In the genomic region with DNA sequence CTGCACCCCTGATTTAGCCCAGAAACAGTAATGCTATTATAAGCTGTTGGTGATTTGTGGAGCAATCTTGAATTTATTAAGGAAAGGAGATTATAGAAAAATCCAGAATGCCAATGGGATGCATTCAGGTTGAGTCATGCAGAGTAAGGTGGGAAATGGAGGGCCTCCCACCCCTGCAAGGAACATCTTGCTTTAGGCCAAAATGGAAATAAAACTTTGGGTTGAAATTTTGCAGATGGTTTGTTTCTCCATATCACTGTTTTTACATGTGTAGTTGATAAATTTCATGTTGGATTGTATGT, we compare ENCODE assay signal across 11 cellular contexts.
DNase-seq lines count a peak whose midpoint lies in the region; ATAC-seq and TF ChIP-seq lines count a peak whose summit lies in the region.
"Had no signal": no experiment of that assay in that cellular context is flagged by ENCODE, and none has a peak within 500 bp of the region (broad histone marks: within the 10 kb centered on the region; RNA-seq: fewer than 3 reads in every experiment).

No MANE protein-coding gene starts in this region.

- TF ChIP-seq CTCF in RWPE2 (IDR thresholded peaks at IDR 0.05; ENCODE audit: poor library complexity, severe bottlenecking) (no peak), esophagus muscularis mucosa (IDR thresholded peaks at IDR 0.05) (no peak)
- TF ChIP-seq CTCF in CD4-positive, alpha-beta T cell (IDR thresholded peaks at IDR 0.05): no peak

- CTCF ChIA-PET in CD4-positive, alpha-beta T cell (lab: Charles Lee): interaction anchor here (1.5 kb wide), 1 partner anchor 275 kb away, joined by 3 read pairs; no protein-coding TSS in a partner anchor

- no peaks in the 10 kb centered on the region for H3K27me3 Mint-ChIP-seq in CD4-positive, alpha-beta T cell

- peaks cover 21% of the 10 kb centered on the region for H3K4me1 Mint-ChIP-seq in CD4-positive, alpha-beta T cell (ENCODE audit: low read depth)

- DNase-seq in GM23248 (no peak), RWPE2 (ENCODE audit: low spot score) (no peak), esophagus muscularis mucosa (ENCODE audit: extremely low spot score) (no peak), T-helper 1 cell (no peak), AG08396 (ENCODE audit: low spot score) (no peak)
- DNase-seq in CD4-positive, alpha-beta T cell: no peak
- DNase-seq: Caco-2, left lung, NCI-H1436 treated with DMSO at 0.1 percent for 48 hours had no signal

- no peaks in the 10 kb centered on the region for H3K9me2 ChIP-seq in GM23248 (ENCODE audit: insufficient read depth)

- H3K79me2 ChIP-seq in GM23248 (ENCODE audit: insufficient read depth): no peaks in the 10 kb centered on the region

- no peak overlapping the region for H3K4me3 Mint-ChIP-seq in CD4-positive, alpha-beta T cell

- POLR2A ChIA-PET in CD4-positive, alpha-beta T cell (lab: Charles Lee): interaction anchor here (2.0 to 3.6 kb wide), 2 partner anchors 17 to 336 kb away, joined by 8 to 15 read pairs; no protein-coding TSS in a partner anchor

- H3K9me3 Mint-ChIP-seq in CD4-positive, alpha-beta T cell: no peaks in the 10 kb centered on the region

- H3F3A ChIP-seq in GM23248 (ENCODE audit: insufficient read depth): peaks cover 40% of the 10 kb centered on the region

- no peaks in the 10 kb centered on the region for H3K36me3 ChIP-seq in GM23248 (ENCODE audit: low read depth)
- H3K36me3 ChIP-seq in RWPE2 (ENCODE audit: low read depth): no peaks in the 10 kb centered on the region
- H3K36me3 ChIP-seq in esophagus muscularis mucosa: no peaks in the 10 kb centered on the region
- no peaks in the 10 kb centered on the region for H3K36me3 ChIP-seq in skeletal muscle satellite cell (ENCODE audit: insufficient read depth, low read length)
- H3K36me3 ChIP-seq: left lung had no signal

- no peak overlapping the region for H3K27ac Mint-ChIP-seq in CD4-positive, alpha-beta T cell

- H3K9ac ChIP-seq in GM23248 (peak overlapping the region; percentile 83), skeletal muscle satellite cell (ENCODE audit: low read depth, low read length) (peak overlapping the region; percentile 91)

- H3K27ac ChIP-seq in GM23248 (peak overlapping the region; percentile 98), RWPE2 (ENCODE audit: poor library complexity, severe bottlenecking) (peak overlapping the region; percentile 36), esophagus muscularis mucosa (replicated peaks in 1 of 4) (peak overlapping the region; percentile 83 to 85 (median 84))
- no peak overlapping the region for H3K27ac ChIP-seq in CD4-positive, alpha-beta T cell (ENCODE audit: low read depth, low read length)

- TF ChIP-seq EP300 in esophagus muscularis mucosa (IDR thresholded peaks at IDR 0.05): no peak

- no peak for TF ChIP-seq POLR2A in esophagus muscularis mucosa (IDR thresholded peaks at IDR 0.05; ENCODE audit: low read depth)

- no peaks in the 10 kb centered on the region for H3K9me3 ChIP-seq in GM23248 (ENCODE audit: low read depth)
- no peaks in the 10 kb centered on the region for H3K9me3 ChIP-seq in RWPE2 (ENCODE audit: severe bottlenecking)
- no peaks in the 10 kb centered on the region for H3K9me3 ChIP-seq in esophagus muscularis mucosa
- H3K9me3 ChIP-seq in skeletal muscle satellite cell (replicated peaks; ENCODE audit: low read length): no peaks in the 10 kb centered on the region
- H3K9me3 ChIP-seq in CD4-positive, alpha-beta T cell (ENCODE audit: control insufficient read depth, low read length): no peaks in the 10 kb centered on the region
- H3K9me3 ChIP-seq: Caco-2, left lung had no signal

- no peaks in the 10 kb centered on the region for H4K20me1 ChIP-seq in GM23248 (ENCODE audit: insufficient read depth)

- in situ Hi-C loops in GM23248 (cut with MboI): loop anchor here (10.0 to 25.0 kb wide), 2 partner anchors 156 to 343 kb away; no protein-coding TSS in a partner anchor

- peak overlapping the region; percentile 17; the same call in 1 of the 2 replicates for H3K4me3 ChIP-seq in GM23248
- no peak overlapping the region for H3K4me3 ChIP-seq in RWPE2 (ENCODE audit: severe bottlenecking)
- H3K4me3 ChIP-seq in esophagus muscularis mucosa: no peak overlapping the region
- no peak overlapping the region for H3K4me3 ChIP-seq in skeletal muscle satellite cell (ENCODE audit: low read length)
- H3K4me3 ChIP-seq: left lung had no signal

- no peaks in the 10 kb centered on the region for H3K36me3 Mint-ChIP-seq in CD4-positive, alpha-beta T cell (ENCODE audit: low read depth)

- H2AFZ ChIP-seq in GM23248: no peak overlapping the region

- ATAC-seq in RWPE2 (ENCODE audit: low read depth): no peak
- ATAC-seq in GM19463 (IDR thresholded peaks at IDR 0.05; ENCODE audit: unreplicated experiment): no peak
- no peak for ATAC-seq in CD4-positive, alpha-beta T cell (ENCODE audit: poor library complexity)

- H3K27me3 ChIP-seq in GM23248 (replicated peaks; ENCODE audit: insufficient read depth): no peaks in the 10 kb centered on the region
- no peaks in the 10 kb centered on the region for H3K27me3 ChIP-seq in RWPE2 (ENCODE audit: insufficient read depth, poor library complexity, severe bottlenecking)
- H3K27me3 ChIP-seq in esophagus muscularis mucosa: no peaks in the 10 kb centered on the region
- H3K27me3 ChIP-seq in skeletal muscle satellite cell (ENCODE audit: control insufficient read depth, insufficient read depth, low read length): no peaks in the 10 kb centered on the region
- no peaks in the 10 kb centered on the region for H3K27me3 ChIP-seq in CD4-positive, alpha-beta T cell (ENCODE audit: control insufficient read depth, insufficient read depth, low read length)
- H3K27me3 ChIP-seq: left lung had no signal

- H3K4me1 ChIP-seq in GM23248 (ENCODE audit: insufficient read depth) (peaks cover 54% of the 10 kb centered on the region), RWPE2 (ENCODE audit: insufficient read depth, poor library complexity, severe bottlenecking) (peaks cover 53% of the 10 kb centered on the region), esophagus muscularis mucosa (peaks cover 35 to 42% (median 40%) of the 10 kb centered on the region in 4 donors), skeletal muscle satellite cell (ENCODE audit: control insufficient read depth, insufficient read depth, low read length) (peaks cover 51% of the 10 kb centered on the region)

- intact Hi-C loops in esophagus muscularis mucosa (cut with DNase I): no loop called here
- intact Hi-C loops in CD4-positive, alpha-beta T cell (cut with DNase I, micrococcal nuclease): loop anchor here (1.0 to 10.0 kb wide), 6 partner anchors 76 to 343 kb away; no protein-coding TSS in a partner anchor

- H3K4me2 ChIP-seq in GM23248 (ENCODE audit: unreplicated experiment): peak overlapping the region; percentile 87
- H3K4me2 ChIP-seq in skeletal muscle satellite cell (ENCODE audit: low read length): peak overlapping the region; percentile 16
